In genomic region chr6:122799916-122800701, GRCh38 we compare ENCODE assay signal across 1 cellular context.
TF ChIP-seq lines count a peak whose summit lies in the region.

No MANE protein-coding gene starts in this region.

TF ChIP-seq in HepG2, 621 proteins besides CTCF, POLR2A, EP300 and RAD21:
- TF ChIP-seq KAT8 (CRISPR knock-in tag; IDR thresholded peaks at IDR 0.05) (0 out of 2 replicates have a peak, but pooled peaks have one; percentile 10), FOSL2 (CRISPR knock-in tag; IDR thresholded peaks at IDR 0.05) (peak; percentile 56), ZNF644 (CRISPR knock-in tag; IDR thresholded peaks at IDR 0.05; ENCODE audit: low read depth) (no peak), SKI (IDR thresholded peaks at IDR 0.05; ENCODE audit: partially characterized antibody) (no peak), ZBTB49 (CRISPR knock-in tag; IDR thresholded peaks at IDR 0.05; ENCODE audit: borderline replicate concordance) (no peak), ZNF205 (CRISPR knock-in tag; IDR thresholded peaks at IDR 0.05) (no peak), PHB2 (IDR thresholded peaks at IDR 0.05; ENCODE audit: partially characterized antibody) (no peak), SMARCC2 (IDR thresholded peaks at IDR 0.05) (no peak), NFKB2 (CRISPR knock-in tag; IDR thresholded peaks at IDR 0.05; ENCODE audit: borderline replicate concordance) (no peak), RERE (CRISPR knock-in tag; IDR thresholded peaks at IDR 0.05; ENCODE audit: low read depth) (no peak)
